Comparison of ENCODE assay signal across 12 cellular contexts in genomic region chr7:39592586-39592985, GRCh38. TPM values are rescaled to one million over a fixed set of nuclear protein-coding genes. Genes with fewer than 3 reads are reported as not detected.
DNase-seq lines count a peak whose midpoint lies in the region; ATAC-seq lines count a peak whose summit lies in the region.
"Had no signal": no experiment of that assay in that cellular context is flagged by ENCODE, and none has a peak within 500 bp of the region (broad histone marks: within the 10 kb centered on the region; RNA-seq: fewer than 3 reads in every experiment).

No MANE protein-coding gene starts in this region.

- no peaks in the 10 kb centered on the region for H3K27me3 Mint-ChIP-seq in activated CD4-positive, alpha-beta memory T cell treated with anti-CD3 and anti-CD28 coated beads, Interleukin-2, amount 10 ng/mL, durations not matched to agents 7 days and 5 days

- H3K27ac ChIP-seq in ACC112 (ENCODE audit: low read depth, low read length) = peak overlapping the region; percentile 90
- H3K27ac ChIP-seq: SK-N-MC had no signal

- CTCF ChIA-PET in activated CD4-positive, alpha-beta memory T cell treated with anti-CD3 and anti-CD28 coated beads, Interleukin-2, amount 10 ng/mL, durations not matched to agents 7 days and 5 days (lab: Charles Lee) = interaction anchor here (2.0 kb wide), 1 partner anchor 13 kb away, joined by 12 read pairs; no protein-coding TSS in a partner anchor

- H3K9me3 Mint-ChIP-seq in activated CD4-positive, alpha-beta memory T cell treated with anti-CD3 and anti-CD28 coated beads, Interleukin-2, amount 10 ng/mL, durations not matched to agents 7 days and 5 days = no peaks in the 10 kb centered on the region
- H3K9me3 Mint-ChIP-seq: GM23338 had no signal

- peaks cover 25% of the 10 kb centered on the region for H3K4me1 ChIP-seq in ACC112 (ENCODE audit: control insufficient read depth, insufficient read depth, low read length, unreplicated experiment)

- no peaks in the 10 kb centered on the region for H3K36me3 ChIP-seq in ACC112 (ENCODE audit: insufficient read depth, low read length)

- peak overlapping the region; percentile 28 for H3K27ac Mint-ChIP-seq in activated CD4-positive, alpha-beta memory T cell treated with anti-CD3 and anti-CD28 coated beads, Interleukin-2, amount 10 ng/mL, durations not matched to agents 7 days and 5 days
- H3K27ac Mint-ChIP-seq: GM23338 had no signal

- ATAC-seq in GM21381 (IDR thresholded peaks at IDR 0.05; ENCODE audit: unreplicated experiment) (peak; percentile 32), HG03097 (IDR thresholded peaks at IDR 0.05; ENCODE audit: low FRiP score, unreplicated experiment) (no peak)
- ATAC-seq: GM23338 had no signal

- H3K4me1 Mint-ChIP-seq in activated CD4-positive, alpha-beta memory T cell treated with anti-CD3 and anti-CD28 coated beads, Interleukin-2, amount 10 ng/mL, durations not matched to agents 7 days and 5 days = peaks cover 43% of the 10 kb centered on the region

- no peaks in the 10 kb centered on the region for H3K79me2 ChIP-seq in ACC112 (ENCODE audit: control insufficient read depth, insufficient read depth, low read length, unreplicated experiment)

- peaks cover 6% of the 10 kb centered on the region for H3K36me3 Mint-ChIP-seq in activated CD4-positive, alpha-beta memory T cell treated with anti-CD3 and anti-CD28 coated beads, Interleukin-2, amount 10 ng/mL, durations not matched to agents 7 days and 5 days (ENCODE audit: low read depth)
- H3K36me3 Mint-ChIP-seq: CD14-positive monocyte had no signal

- H3K4me3 Mint-ChIP-seq in activated CD4-positive, alpha-beta memory T cell treated with anti-CD3 and anti-CD28 coated beads, Interleukin-2, amount 10 ng/mL, durations not matched to agents 7 days and 5 days = no peak overlapping the region
- H3K4me3 Mint-ChIP-seq: CD14-positive monocyte, GM23338 had no signal

- H3K27me3 ChIP-seq in ACC112 (ENCODE audit: insufficient read depth, low read length) = no peaks in the 10 kb centered on the region

- peak overlapping the region; percentile 61 for H3K4me3 ChIP-seq in ACC112 (ENCODE audit: low read depth, low read length)
- H3K4me3 ChIP-seq: GM23338, SK-N-MC had no signal

- no peak for DNase-seq in activated CD4-positive, alpha-beta memory T cell treated with anti-CD3 and anti-CD28 coated beads, Interleukin-2, amount 10 ng/mL, durations not matched to agents 7 days and 5 days
- DNase-seq in fibroblast of peridontal ligament (ENCODE audit: extremely low read depth) = peak; percentile 85
- DNase-seq in LoVo (ENCODE audit: low spot score) = no peak
- no peak for DNase-seq in ecto neural progenitor cell (ENCODE audit: low spot score)
- DNase-seq in stimulated activated CD4-positive, alpha-beta T cell treated with anti-CD3 and anti-CD28 coated beads, Interleukin-15, amount 100 ng/mL, for 24 hours = no peak
- DNase-seq: NCI-H2081 had no signal

- POLR2A ChIA-PET in activated CD4-positive, alpha-beta memory T cell treated with anti-CD3 and anti-CD28 coated beads, Interleukin-2, amount 10 ng/mL, durations not matched to agents 7 days and 5 days (lab: Charles Lee) = interaction anchor here (1.0 to 3.2 kb wide), 6 partner anchors 10 to 357 kb away, joined by 3 to 19 read pairs (median 3); partner anchors contain the start of genes CDK13 and RALA

- no peak overlapping the region for H2AFZ ChIP-seq in ACC112 (ENCODE audit: low read length, unreplicated experiment)
- H2AFZ ChIP-seq: GM23338 had no signal

RNA-seq across cellular contexts. Expression of gene YAE1, which starts 26.4 kb away (rescaled TPM):
- total RNA-seq in activated CD4-positive, alpha-beta memory T cell treated with anti-CD3 and anti-CD28 coated beads, Interleukin-2, amount 10 ng/mL, durations not matched to agents 7 days and 5 days = 1 to 10 TPM; 8.4 to 9.3 TPM

RNA-seq across cellular contexts. Expression of gene RALA, which starts 30.8 kb away (rescaled TPM):
- total RNA-seq in activated CD4-positive, alpha-beta memory T cell treated with anti-CD3 and anti-CD28 coated beads, Interleukin-2, amount 10 ng/mL, durations not matched to agents 7 days and 5 days = 10 to 100 TPM; 27.8 to 29.6 TPM
